1 cellular context compared by ENCODE assay signal in the genomic region with DNA sequence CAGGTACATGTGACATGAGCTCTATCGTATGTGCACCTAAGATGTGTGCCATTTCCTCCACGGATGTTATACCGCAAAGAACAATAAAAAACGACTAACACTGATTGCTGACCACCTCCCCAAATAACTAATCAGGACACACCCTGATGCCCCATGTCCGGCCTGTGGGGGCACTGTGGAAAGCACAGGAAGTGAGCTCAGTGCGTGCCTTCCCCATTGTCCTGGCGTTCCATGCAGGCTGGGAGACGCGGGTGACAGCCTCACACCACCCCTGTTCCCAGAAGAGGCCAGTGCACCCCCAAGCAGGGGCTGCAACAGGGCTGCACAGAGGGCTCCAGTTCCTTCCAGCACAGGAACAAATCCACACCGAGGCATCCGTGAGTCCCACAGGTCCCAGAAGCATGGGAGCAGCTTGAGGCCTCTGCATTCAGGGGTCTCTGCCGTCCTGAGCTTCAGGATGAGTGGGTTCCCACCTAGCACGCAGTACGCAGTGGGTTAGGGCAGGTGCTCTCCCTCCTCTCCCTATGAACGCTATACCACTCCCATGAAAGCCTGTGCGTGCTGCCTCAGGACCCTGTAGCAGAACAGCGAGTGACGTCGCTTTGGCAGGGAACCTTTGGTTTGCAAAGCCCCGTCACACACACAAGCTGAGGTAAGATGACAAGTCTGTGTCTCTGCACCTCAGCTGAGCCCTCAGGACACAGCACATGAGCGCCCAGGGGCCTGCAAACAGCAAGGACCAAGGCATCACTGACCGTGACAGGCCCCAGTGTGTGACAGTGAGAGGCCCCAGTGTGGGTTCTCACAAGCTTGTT.
TF ChIP-seq lines count a peak whose summit lies in the region.

No MANE protein-coding gene starts in this region.

TF ChIP-seq in WTC11, 78 proteins besides CTCF, POLR2A, EP300 and RAD21 (continued from another document):
- TF ChIP-seq ATF6 (CRISPR knock-in tag; IDR thresholded peaks at IDR 0.05) (no peak), FOXP4 (CRISPR knock-in tag; IDR thresholded peaks at IDR 0.05) (no peak), MXD4 (CRISPR knock-in tag; IDR thresholded peaks at IDR 0.05; ENCODE audit: borderline replicate concordance) (no peak), NR2C2 (CRISPR knock-in tag; IDR thresholded peaks at IDR 0.05) (no peak), ZNF138 (CRISPR knock-in tag; conservative IDR thresholded peaks at IDR 0.05) (no peak), ZBTB21 (CRISPR knock-in tag; IDR thresholded peaks at IDR 0.05; ENCODE audit: borderline replicate concordance) (no peak), ESRRA (CRISPR knock-in tag; IDR thresholded peaks at IDR 0.05; ENCODE audit: borderline replicate concordance) (no peak), NFATC4 (CRISPR knock-in tag; IDR thresholded peaks at IDR 0.05) (no peak)
